18 cellular contexts compared by ENCODE assay signal in the genomic region with DNA sequence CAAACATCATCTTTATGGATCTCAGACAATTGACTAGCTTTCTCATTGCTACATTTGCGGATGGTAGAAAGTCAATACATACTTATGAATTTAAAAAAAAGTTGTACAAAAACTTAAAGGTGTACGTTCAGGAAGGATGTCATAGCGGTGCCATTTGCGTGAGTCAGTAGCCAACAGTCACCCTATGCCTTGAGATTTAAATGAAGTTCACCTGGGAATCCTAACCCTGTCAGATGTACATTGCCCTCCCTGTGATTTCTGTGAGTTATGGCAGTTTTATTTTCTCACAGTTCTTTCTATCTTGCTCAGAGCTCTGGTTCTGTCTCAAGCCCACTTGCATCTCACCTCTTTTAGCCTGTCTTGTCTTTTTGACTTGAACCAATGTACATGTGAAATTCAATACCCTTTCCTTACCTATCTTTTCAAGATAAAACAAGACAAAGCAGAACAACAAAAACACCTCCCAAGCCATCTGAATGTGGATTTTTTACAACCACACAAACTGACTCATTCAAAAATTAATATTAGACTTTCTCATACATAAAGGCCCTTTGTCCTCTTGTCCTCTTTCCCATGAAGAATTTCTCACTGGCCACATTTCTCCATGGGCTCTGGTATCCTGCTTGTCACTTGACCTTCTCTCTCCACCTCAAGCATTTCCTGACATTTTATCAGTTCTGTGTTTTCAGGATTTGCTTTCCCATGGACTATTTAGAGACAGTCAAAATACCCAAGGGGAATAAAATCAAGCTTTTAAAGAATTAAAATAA. TPM values are rescaled to one million over a fixed set of nuclear protein-coding genes. Genes with fewer than 3 reads are reported as not detected.
DNase-seq lines count a peak whose midpoint lies in the region; ATAC-seq, FAIRE-seq and TF ChIP-seq lines count a peak whose summit lies in the region.
"Had no signal": no experiment of that assay in that cellular context is flagged by ENCODE, and none has a peak within 500 bp of the region (broad histone marks: within the 10 kb centered on the region; RNA-seq: fewer than 3 reads in every experiment).

No MANE protein-coding gene starts in this region.

- peak overlapping the region; percentile 84 for H3K27ac Mint-ChIP-seq in chondrocyte (ENCODE audit: unreplicated experiment)
- H3K27ac Mint-ChIP-seq: brain; CD8-positive, alpha-beta memory T cell; stimulated activated naive B cell treated with anti-CD40 and anti-IgM and Interleukin-4, amounts not matched to agents 10 μg/mL and 1 μg/mL and 100 μg/mL, for 72 hours had no signal

- H3K9ac ChIP-seq in HepG2 (ENCODE audit: insufficient read depth, low read depth, low read length): no peak overlapping the region

- peak overlapping the region; percentile 93 for H3K4me2 ChIP-seq in HepG2 (ENCODE audit: low read depth, low read length)

- ATAC-seq in HepG2: no peak
- no peak for ATAC-seq in right lobe of liver
- no peak for ATAC-seq in HG02870 (IDR thresholded peaks at IDR 0.05; ENCODE audit: unreplicated experiment)
- ATAC-seq: left colon; stimulated activated naive B cell treated with anti-CD40 and anti-IgM and Interleukin-4, amounts not matched to agents 10 μg/mL and 1 μg/mL and 100 μg/mL, for 72 hours had no signal

- H3K36me3 ChIP-seq in HepG2 (replicated peaks in 1 of 2; ENCODE audit: control insufficient read depth in 1 of 2, insufficient read depth in 2 of 2, low read length in 2 of 2) (no peaks in the 10 kb centered on the region), right lobe of liver (no peaks in the 10 kb centered on the region)
- H3K36me3 ChIP-seq: vagina had no signal

- TF ChIP-seq POLR2A in HepG2 (IDR thresholded peaks at IDR 0.05; ENCODE audit: insufficient read depth in 1 of 2, low read depth in 2 of 2, low read length in 2 of 2) (no peak), right lobe of liver (IDR thresholded peaks at IDR 0.05) (no peak)

- TF ChIP-seq CTCF in HepG2 (CRISPR knock-in tag; IDR thresholded peaks at IDR 0.05) (no peak), right lobe of liver (IDR thresholded peaks at IDR 0.05) (no peak), chondrocyte (IDR thresholded peaks at IDR 0.05) (no peak)

- H3K4me3 ChIP-seq in HepG2 (replicated peaks in 1 of 3; ENCODE audit: insufficient read depth in 1 of 3, low read depth in 2 of 3, low read length in 3 of 3) (no peak overlapping the region), right lobe of liver (no peak overlapping the region)
- H3K4me3 ChIP-seq: vagina had no signal

- TF ChIP-seq EP300 in HepG2 (IDR thresholded peaks at IDR 0.05; ENCODE audit: low read depth in 2 of 2, low read length in 2 of 2): no peak
- no peak for TF ChIP-seq EP300 in HepG2 (CRISPR knock-in tag; IDR thresholded peaks at IDR 0.05; ENCODE audit: borderline replicate concordance)

- in situ Hi-C loops in HepG2 (cut with HindIII; ENCODE audit: extremely low pct_ligation_motif_present, low pct_unique_long_range_greater_than_20kb): no loop called here

- H3K27ac ChIP-seq in HepG2 (ENCODE audit: extremely low read length, insufficient read depth, low read length): no peak overlapping the region
- H3K27ac ChIP-seq in right lobe of liver: no peak overlapping the region
- H3K27ac ChIP-seq: vagina had no signal

- CTCF ChIA-PET in HepG2 (lab: Yijun Ruan, JAX; ENCODE audit: low intra/inter-chr PET ratio, low total read pairs): interaction anchor here (3.1 kb wide), 1 partner anchor 59 kb away, joined by 32 read pairs; no protein-coding TSS in a partner anchor

- H3K36me3 Mint-ChIP-seq in chondrocyte (ENCODE audit: low read depth): no peaks in the 10 kb centered on the region
- H3K36me3 Mint-ChIP-seq: brain; CD8-positive, alpha-beta memory T cell; stimulated activated naive B cell treated with anti-CD40 and anti-IgM and Interleukin-4, amounts not matched to agents 10 μg/mL and 1 μg/mL and 100 μg/mL, for 72 hours had no signal

- H3K9me3 ChIP-seq in HepG2 (ENCODE audit: low read length): no peaks in the 10 kb centered on the region
- no peaks in the 10 kb centered on the region for H3K9me3 ChIP-seq in right lobe of liver
- H3K9me3 ChIP-seq: vagina had no signal

- H3K4me3 Mint-ChIP-seq in chondrocyte (ENCODE audit: unreplicated experiment): no peak overlapping the region
- H3K4me3 Mint-ChIP-seq: brain; CD8-positive, alpha-beta memory T cell; stimulated activated naive B cell treated with anti-CD40 and anti-IgM and Interleukin-4, amounts not matched to agents 10 μg/mL and 1 μg/mL and 100 μg/mL, for 72 hours had no signal

- intact Hi-C loops in HepG2 (cut with micrococcal nuclease; ENCODE audit: unreplicated experiment) (no loop called here), right lobe of liver (cut with DNase I) (no loop called here)

- H4K20me1 ChIP-seq in HepG2 (ENCODE audit: insufficient read depth, low read length): no peaks in the 10 kb centered on the region

- 36% methylated on average over 4 of the region's 4 CpGs for WGBS in HepG2 (ENCODE audit: low lambda C conversion rate)
- 96% methylated on average over 4 of the region's 4 CpGs for WGBS in right lobe of liver (ENCODE audit: insufficient coverage, low coverage, low lambda C conversion rate, missing lambda C conversion rate)

- H3K27me3 Mint-ChIP-seq in chondrocyte (ENCODE audit: low read depth): no peaks in the 10 kb centered on the region

- peaks cover 39% of the 10 kb centered on the region for H3K4me1 ChIP-seq in HepG2 (ENCODE audit: insufficient read depth, low read length)
- H3K4me1 ChIP-seq in right lobe of liver: peaks cover 0 to 18% (median 1%) of the 10 kb centered on the region in 4 donors

- no peak overlapping the region for H2AFZ ChIP-seq in HepG2 (ENCODE audit: low read length)

- H3K27me3 ChIP-seq in HepG2 (ENCODE audit: control insufficient read depth in 1 of 2, insufficient read depth in 2 of 2, low read length in 2 of 2) (no peaks in the 10 kb centered on the region; a peak in 1 of 5 replicates), right lobe of liver (no peaks in the 10 kb centered on the region)
- H3K27me3 ChIP-seq: vagina had no signal

- FAIRE-seq in HepG2 (lab: Jason Lieb, UNC): peak; percentile 8
- FAIRE-seq in urothelium cell line (lab: Jason Lieb, UNC): no peak

- POLR2A ChIA-PET in HepG2 (lab: Yijun Ruan, JAX): interaction anchor here (2.0 to 2.8 kb wide), 2 partner anchors 25 to 39 kb away, joined by 9 to 17 read pairs; partner anchors contain the start of genes PHGDH and ZNF697

- TF ChIP-seq RAD21 in HepG2 (CRISPR knock-in tag; IDR thresholded peaks at IDR 0.05): no peak

- H3K4me1 Mint-ChIP-seq in chondrocyte (ENCODE audit: low read depth): peaks cover 34% of the 10 kb centered on the region

- no peaks in the 10 kb centered on the region for H3K9me3 Mint-ChIP-seq in chondrocyte (ENCODE audit: low read depth)
- H3K9me3 Mint-ChIP-seq: brain had no signal

- H3K79me2 ChIP-seq in HepG2 (ENCODE audit: insufficient read depth, low read length): no peaks in the 10 kb centered on the region

- DNase-seq in HepG2 (ENCODE audit: low spot score) (peak; percentile 55), right lobe of liver (no peak), chondrocyte (ENCODE audit: low spot score) (no peak), kidney tubule cell (ENCODE audit: low spot score) (peak; percentile 40), urothelium cell line (ENCODE audit: low spot score) (peak; percentile 45), amniotic stem cell (lab: John Stamatoyannopoulos, UW) (no peak)
- DNase-seq in stimulated activated CD4-positive, alpha-beta T cell treated with anti-CD3 and anti-CD28 coated beads, Interleukin-15, amount 100 ng/mL, for 24 hours: no peak
- DNase-seq: CD8-positive, alpha-beta memory T cell; GDM1; head of caudate nucleus; left colon; NCI-H1417 treated with DMSO at 0.1 percent for 48 hours; NCI-H446 treated with DMSO at 0.1 percent for 48 hours; right cardiac atrium; stimulated activated naive B cell treated with anti-CD40 and anti-IgM and Interleukin-4, amounts not matched to agents 10 μg/mL and 1 μg/mL and 100 μg/mL, for 72 hours had no signal

- BruUV-seq in HepG2 (replicated peaks; lab: Mats Ljungman, UMichigan): no TSS peak

RNA-seq across cellular contexts. Expression of gene ZNF697, which starts 25.3 kb away (rescaled TPM):
- total RNA-seq in HepG2 (2016; rRNA removed; fragmentation: Illumina TruSeq; extraction: Trizol): 7.1 and 7.3 TPM in 2 replicates
- total RNA-seq in HepG2 (2016; cell fraction: cytosol; rRNA removed; fragmentation: Illumina TruSeq; extraction: Trizol; ENCODE audit: low read depth): 0.62 and 0.71 TPM in 2 replicates
- 6.7 and 7.7 TPM in 2 replicates for total RNA-seq in HepG2 (2016; cell fraction: insoluble cytoplasmic fraction; rRNA removed; fragmentation: Illumina TruSeq; extraction: Trizol)
- 2.9 and 3.1 TPM in 2 replicates for total RNA-seq in HepG2 (2016; cell fraction: membrane; rRNA removed; fragmentation: Illumina TruSeq; extraction: Trizol)
- total RNA-seq in HepG2 (2016; cell fraction: nucleus; rRNA removed; fragmentation: Illumina TruSeq; extraction: Trizol): 6.0 and 6.7 TPM in 2 replicates
- polyA plus RNA-seq in HepG2 (2011; rRNA removed): 2.3 and 2.5 TPM in 2 replicates
- 1.6 and 1.9 TPM in 2 replicates for polyA plus RNA-seq in HepG2 (2011; cell fraction: cytosol; rRNA removed)
- polyA plus RNA-seq in HepG2 (2011; cell fraction: nucleus; rRNA removed): 4.2 and 4.6 TPM in 2 replicates
- polyA plus RNA-seq in HepG2 (2012): 3.8 and 4.2 TPM in 2 replicates
- 0.28 and 0.36 TPM in 2 replicates for polyA plus RNA-seq in HepG2 (2016; cell fraction: cytosol; fragmentation: Illumina TruSeq; extraction: Trizol; ENCODE audit: low read depth)
- 6.6 and 6.9 TPM in 2 replicates for polyA plus RNA-seq in HepG2 (2016; cell fraction: insoluble cytoplasmic fraction; fragmentation: Illumina TruSeq; extraction: Trizol; ENCODE audit: low read depth)
- 1.2 and 1.4 TPM in 2 replicates for polyA plus RNA-seq in HepG2 (2016; cell fraction: membrane; fragmentation: Illumina TruSeq; extraction: Trizol; ENCODE audit: low read depth)
- polyA plus RNA-seq in HepG2 (2016; cell fraction: nucleus; fragmentation: Illumina TruSeq; extraction: Trizol; ENCODE audit: insufficient read depth, low read depth): 8.0 and 9.2 TPM in 2 replicates
- 2.2 and 6.9 TPM in 2 replicates for polyA minus RNA-seq in HepG2 (2011; rRNA and poly(A)+ RNA removed; ENCODE audit: low replicate concordance)
- 5.0 and 5.1 TPM in 2 replicates for polyA minus RNA-seq in HepG2 (2011; cell fraction: cytosol; rRNA and poly(A)+ RNA removed)
- polyA minus RNA-seq in HepG2 (2011; cell fraction: nucleus; rRNA and poly(A)+ RNA removed): 13.9 and 14.8 TPM in 2 replicates
- 1 to 10 TPM; 2.6 to 6.9 (median 3.4) TPM for total RNA-seq in right lobe of liver
- 9.4 to 13.6 TPM (median 13.3 TPM) in 3 replicates for total RNA-seq in chondrocyte
- polyA plus RNA-seq: CD8-positive, alpha-beta memory T cell had no signal

RNA-seq across cellular contexts. Expression of gene PHGDH, which starts 38.4 kb away (rescaled TPM):
- total RNA-seq in HepG2 (2016; rRNA removed; fragmentation: Illumina TruSeq; extraction: Trizol) (133 and 163 TPM in 2 replicates), right lobe of liver (100 to 1,000 TPM in 1 of 6 experiments, 10 to 100 TPM in 5; 51.2 to 151 (median 74.0) TPM), chondrocyte (65.8 to 300 TPM (median 274 TPM) in 3 replicates)
- 21.0 and 24.9 TPM in 2 replicates for total RNA-seq in HepG2 (2016; cell fraction: cytosol; rRNA removed; fragmentation: Illumina TruSeq; extraction: Trizol; ENCODE audit: low read depth)
- 129 and 150 TPM in 2 replicates for total RNA-seq in HepG2 (2016; cell fraction: insoluble cytoplasmic fraction; rRNA removed; fragmentation: Illumina TruSeq; extraction: Trizol)
- total RNA-seq in HepG2 (2016; cell fraction: membrane; rRNA removed; fragmentation: Illumina TruSeq; extraction: Trizol): 39.4 and 42.4 TPM in 2 replicates
- 97.4 and 99.8 TPM in 2 replicates for total RNA-seq in HepG2 (2016; cell fraction: nucleus; rRNA removed; fragmentation: Illumina TruSeq; extraction: Trizol)
- polyA plus RNA-seq in HepG2 (2011; rRNA removed): 95.8 and 115 TPM in 2 replicates
- polyA plus RNA-seq in HepG2 (2011; cell fraction: cytosol; rRNA removed): 75.7 and 106 TPM in 2 replicates
- polyA plus RNA-seq in HepG2 (2011; cell fraction: nucleus; rRNA removed): 121 and 144 TPM in 2 replicates
- 256 and 310 TPM in 2 replicates for polyA plus RNA-seq in HepG2 (2012)
- 30.4 and 30.8 TPM in 2 replicates for polyA plus RNA-seq in HepG2 (2016; cell fraction: cytosol; fragmentation: Illumina TruSeq; extraction: Trizol; ENCODE audit: low read depth)
- polyA plus RNA-seq in HepG2 (2016; cell fraction: insoluble cytoplasmic fraction; fragmentation: Illumina TruSeq; extraction: Trizol; ENCODE audit: low read depth): 194 and 210 TPM in 2 replicates
- polyA plus RNA-seq in HepG2 (2016; cell fraction: membrane; fragmentation: Illumina TruSeq; extraction: Trizol; ENCODE audit: low read depth): 33.7 and 34.4 TPM in 2 replicates
- polyA plus RNA-seq in HepG2 (2016; cell fraction: nucleus; fragmentation: Illumina TruSeq; extraction: Trizol; ENCODE audit: insufficient read depth, low read depth): 169 and 170 TPM in 2 replicates
- 247 and 513 TPM in 2 replicates for polyA minus RNA-seq in HepG2 (2011; rRNA and poly(A)+ RNA removed; ENCODE audit: low replicate concordance)
- 80.2 and 88.3 TPM in 2 replicates for polyA minus RNA-seq in HepG2 (2011; cell fraction: cytosol; rRNA and poly(A)+ RNA removed)
- 109 and 121 TPM in 2 replicates for polyA minus RNA-seq in HepG2 (2011; cell fraction: nucleus; rRNA and poly(A)+ RNA removed)

Comparison
In these comparisons a context has a peak if more than half of its experiments do, and no peak if none do; other contexts are left out.
1. DNase-seq: peak in HepG2 (single experiment), kidney tubule cell (single experiment) and urothelium cell line (single experiment); none in right lobe of liver (0 of 3), chondrocyte (single experiment), amniotic stem cell (single experiment) and stimulated activated CD4-positive, alpha-beta T cell treated with anti-CD3 and anti-CD28 coated beads, Interleukin-15, amount 100 ng/mL, for 24 hours (single experiment).